1 cellular context compared by ENCODE assay signal in genomic region chr4:128600996-128601857, GRCh38.
TF ChIP-seq lines count a peak whose summit lies in the region.

No MANE protein-coding gene starts in this region.

TF ChIP-seq in A549, 52 proteins besides CTCF, POLR2A, EP300 and RAD21 (continued from another document):
- TF ChIP-seq, protein P1, sequence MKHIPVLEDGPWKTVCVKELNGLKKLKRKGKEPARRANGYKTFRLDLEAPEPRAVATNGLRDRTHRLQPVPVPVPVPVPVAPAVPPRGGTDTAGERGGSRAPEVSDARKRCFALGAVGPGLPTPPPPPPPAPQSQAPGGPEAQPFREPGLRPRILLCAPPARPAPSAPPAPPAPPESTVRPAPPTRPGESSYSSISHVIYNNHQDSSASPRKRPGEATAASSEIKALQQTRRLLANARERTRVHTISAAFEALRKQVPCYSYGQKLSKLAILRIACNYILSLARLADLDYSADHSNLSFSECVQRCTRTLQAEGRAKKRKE (CRISPR knock-in tag; IDR thresholded peaks at IDR 0.05; ENCODE audit: low read depth) = no peak
- TF ChIP-seq FOSL2 (IDR thresholded peaks at IDR 0.05) = peak; percentile 79
- TF ChIP-seq FOSL2 (CRISPR knock-in tag; IDR thresholded peaks at IDR 0.05) = peak; percentile 92
- peak; percentile 84 for TF ChIP-seq JUNB (IDR thresholded peaks at IDR 0.05)
- TF ChIP-seq CHD4 (IDR thresholded peaks at IDR 0.05; ENCODE audit: borderline replicate concordance) = no peak
- no peak for TF ChIP-seq MAFK (IDR thresholded peaks at IDR 0.05; ENCODE audit: partially characterized antibody)
- no peak for TF ChIP-seq BHLHE40 (IDR thresholded peaks at IDR 0.05; ENCODE audit: low read depth, low read length)
- peak; percentile 76 for TF ChIP-seq MAX (IDR thresholded peaks at IDR 0.05)
- TF ChIP-seq EHF (CRISPR knock-in tag; IDR thresholded peaks at IDR 0.05) = no peak
- TF ChIP-seq ESRRA (IDR thresholded peaks at IDR 0.05; ENCODE audit: borderline replicate concordance, low read length) = peak; percentile 62; the same call in 1 of the 2 replicates
- peak; percentile 51; the same call in 2 of the 3 replicates for TF ChIP-seq SMC3 (IDR thresholded peaks at IDR 0.05)
- TF ChIP-seq HOXB5 (CRISPR knock-in tag; IDR thresholded peaks at IDR 0.05) = peak; percentile 77; the same call in 1 of the 2 replicates
- TF ChIP-seq CBX8 (IDR thresholded peaks at IDR 0.05) = no peak
- TF ChIP-seq RFX5 (IDR thresholded peaks at IDR 0.05) = no peak
- TF ChIP-seq BCL3 (IDR thresholded peaks at IDR 0.05) = peak; percentile 70; the same call in 1 of the 3 replicates
